1 cellular context compared by ENCODE assay signal in the genomic region with DNA sequence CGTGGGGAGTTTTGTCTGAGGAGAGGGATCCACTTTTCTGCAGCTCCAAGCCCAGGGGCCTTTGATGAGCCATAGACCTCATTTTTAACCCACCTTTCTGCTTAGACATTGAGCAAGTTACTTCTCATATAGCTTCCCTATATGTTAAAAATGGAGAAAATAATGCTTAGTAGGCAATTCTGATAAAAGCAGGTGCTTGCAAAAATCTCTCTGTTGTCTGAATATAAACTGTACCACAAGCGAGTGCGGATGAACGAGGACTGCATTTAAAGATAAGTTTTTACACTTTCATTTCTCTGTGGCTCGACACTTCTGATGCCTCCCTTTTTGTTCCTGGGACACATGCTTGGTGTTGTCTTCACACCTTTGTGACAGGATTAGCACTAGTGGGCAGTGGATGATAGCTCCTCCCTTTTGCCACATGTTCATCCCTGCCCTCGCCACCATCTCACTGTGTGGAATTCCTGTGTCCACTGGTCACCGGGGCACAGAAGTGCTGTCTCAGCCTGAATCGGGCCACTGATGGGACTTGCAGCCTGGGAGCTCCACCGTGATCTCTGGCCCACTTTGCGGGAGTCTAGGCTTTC.
TF ChIP-seq lines count a peak whose summit lies in the region.

No MANE protein-coding gene starts in this region.

TF ChIP-seq in H1, 55 proteins besides CTCF, POLR2A, EP300 and RAD21:
- TF ChIP-seq SP4 (IDR thresholded peaks at IDR 0.05; ENCODE audit: low read length) = no peak
- no peak for TF ChIP-seq TBP (IDR thresholded peaks at IDR 0.05; ENCODE audit: low read depth, low read length)
- TF ChIP-seq CTBP2 (IDR thresholded peaks at IDR 0.05; ENCODE audit: borderline replicate concordance, insufficient read depth, insufficient read length, low read length) = no peak
- no peak for TF ChIP-seq GTF2F1 (IDR thresholded peaks at IDR 0.05; ENCODE audit: borderline replicate concordance, low read depth, low read length)
- TF ChIP-seq CHD7 (IDR thresholded peaks at IDR 0.05; ENCODE audit: insufficient replicate concordance, low read length) = no peak
- TF ChIP-seq KDM4A (IDR thresholded peaks at IDR 0.05; ENCODE audit: low read depth, low read length, severe bottlenecking) = no peak
- TF ChIP-seq MAFK (IDR thresholded peaks at IDR 0.05; ENCODE audit: low read depth, low read length) = peak; percentile 70; the same call in 1 of the 2 replicates
- no peak for TF ChIP-seq JUND (IDR thresholded peaks at IDR 0.05; ENCODE audit: low read length)
- no peak for TF ChIP-seq POLR2AphosphoS5 (IDR thresholded peaks at IDR 0.05; ENCODE audit: low read depth, low read length)
